In genomic region chr3:102449930-102450329, GRCh38 we compare ENCODE assay signal across 29 cellular contexts. TPM values are rescaled to one million over a fixed set of nuclear protein-coding genes. Genes with fewer than 3 reads are reported as not detected.
"Had no signal": no experiment of that assay in that cellular context is flagged by ENCODE, and none has a peak within 500 bp of the region (broad histone marks: within the 10 kb centered on the region; RNA-seq: fewer than 3 reads in every experiment).

No MANE protein-coding gene starts in this region.

- H3K27me3 ChIP-seq: neural progenitor cell, ovary, right lobe of liver, sigmoid colon, stomach, thyroid gland, tibial nerve, upper lobe of left lung, uterus had no signal

- H3K4me3 ChIP-seq: neural progenitor cell, ovary, psoas muscle, right lobe of liver, sigmoid colon, stomach, thoracic aorta, thyroid gland, tibial nerve, upper lobe of left lung, uterus had no signal

- H3K36me3 ChIP-seq: neural progenitor cell, ovary, right lobe of liver, sigmoid colon, stomach, thoracic aorta, thyroid gland, tibial nerve, upper lobe of left lung, uterus had no signal

- H3K9me3 ChIP-seq: ovary, psoas muscle, right lobe of liver, sigmoid colon, stomach, thoracic aorta, thyroid gland, tibial nerve, upper lobe of left lung, uterus had no signal

- H3K27ac ChIP-seq: neural progenitor cell, ovary, parathyroid adenoma, psoas muscle, right lobe of liver, sigmoid colon, stomach, thoracic aorta, thyroid gland, tibial nerve, upper lobe of left lung, uterus had no signal

- ATAC-seq: natural killer cell; psoas muscle; right cardiac atrium; right lobe of liver; stimulated activated effector memory CD8-positive, alpha-beta T cell treated with anti-CD3 and anti-CD28 coated beads, Interleukin-12 subunit alpha, Interleukin-12 subunit beta, amount 100 ng/mL, for 72 hours; stimulated activated naive B cell treated with anti-CD40 and anti-IgM and Interleukin-4, amounts not matched to agents 10 μg/mL and 1 μg/mL and 100 μg/mL, for 72 hours had no signal

- FAIRE-seq: small intestine had no signal

- H3K4me2 ChIP-seq: neural progenitor cell had no signal

- DNase-seq: natural killer cell; occipital lobe; ovary; posterior cingulate gyrus; psoas muscle; right cardiac atrium; right lobe of liver; sigmoid colon; small intestine; stimulated activated CD4-positive, alpha-beta T cell treated with anti-CD3 and anti-CD28 coated beads, Interleukin-15, amount 100 ng/mL, for 24 hours; stimulated activated CD4-positive, alpha-beta T cell treated with anti-CD3 and anti-CD28 coated beads, Interleukin-2, amount 100 ng/mL, for 24 hours; stimulated activated CD4-positive, alpha-beta T cell treated with anti-CD3 and anti-CD28 coated beads, Interleukin-2, amount 100 ng/mL, for 48 hours; stimulated activated CD4-positive, alpha-beta T cell treated with anti-CD3 and anti-CD28 coated beads, Interleukin-4, amount 100 ng/mL, for 24 hours; stimulated activated naive B cell treated with anti-CD40 and anti-IgM and Interleukin-4, amounts not matched to agents 10 μg/mL and 1 μg/mL and 100 μg/mL, for 72 hours; stimulated activated naive CD4-positive, alpha-beta T cell treated with Interleukin-2 at 50 U/mL for 16 hours; stomach; thyroid gland; trophoblast cell; upper lobe of left lung; uterus had no signal

- H3K9ac ChIP-seq: neural progenitor cell, parathyroid adenoma had no signal

- H3K79me2 ChIP-seq: parathyroid adenoma had no signal

- H2AFZ ChIP-seq: neural progenitor cell, parathyroid adenoma had no signal

- H3K4me1 ChIP-seq: parathyroid adenoma, psoas muscle, right lobe of liver, sigmoid colon, stomach, thyroid gland, tibial nerve, upper lobe of left lung, uterus had no signal

RNA-seq across cellular contexts. Expression of gene ZPLD1, which starts 15.1 kb away (rescaled TPM):
- total RNA-seq: natural killer cell, occipital lobe, osteoblast, progenitor cell of endocrine pancreas, skeletal muscle tissue, subcutaneous adipose tissue, thoracic aorta, tibial nerve, upper lobe of left lung had no signal
